ENCODE assay signal across 24 cellular contexts in genomic region chr3:136270179-136270578, GRCh38. TPM values are rescaled to one million over a fixed set of nuclear protein-coding genes. Genes with fewer than 3 reads are reported as not detected.
DNase-seq lines count a peak whose midpoint lies in the region; ATAC-seq and TF ChIP-seq lines count a peak whose summit lies in the region.
"Had no signal": no experiment of that assay in that cellular context is flagged by ENCODE, and none has a peak within 500 bp of the region (broad histone marks: within the 10 kb centered on the region; RNA-seq: fewer than 3 reads in every experiment).

No MANE protein-coding gene starts in this region.

- no peak overlapping the region for H3K4me3 ChIP-seq in CD8-positive, alpha-beta memory T cell (ENCODE audit: low read length)
- H3K4me3 ChIP-seq: pancreas had no signal

- H3K36me3 Mint-ChIP-seq in CD8-positive, alpha-beta memory T cell, result peaks cover 23 to 52% (median 28%) of the 10 kb centered on the region in 3 donors

- in situ Hi-C loops in GM13976 (cut with MboI; ENCODE audit: low sequenced_read_pairs, unreplicated experiment), result no loop called here

- H3K4me1 ChIP-seq in CD8-positive, alpha-beta memory T cell (ENCODE audit: insufficient read depth, low read length), result no peaks in the 10 kb centered on the region
- H3K4me1 ChIP-seq: pancreas had no signal

- ATAC-seq in GM18868 (IDR thresholded peaks at IDR 0.05; ENCODE audit: unreplicated experiment), result peak; percentile 39
- ATAC-seq in GM21723 (IDR thresholded peaks at IDR 0.05; ENCODE audit: unreplicated experiment), result peak; percentile 75
- peak; percentile 69 for ATAC-seq in HG03520 (IDR thresholded peaks at IDR 0.05; ENCODE audit: unreplicated experiment)
- ATAC-seq: CD8-positive, alpha-beta T cell; foreskin keratinocyte; naive thymus-derived CD8-positive, alpha-beta T cell; pancreas had no signal

- H3K36me3 ChIP-seq in CD8-positive, alpha-beta memory T cell (ENCODE audit: insufficient read depth, low read length), result no peaks in the 10 kb centered on the region
- H3K36me3 ChIP-seq: pancreas had no signal

- no peaks in the 10 kb centered on the region for H3K27me3 ChIP-seq in CD8-positive, alpha-beta memory T cell (ENCODE audit: insufficient read depth, low read length, poor library complexity, severe bottlenecking)
- H3K27me3 ChIP-seq: foreskin keratinocyte, pancreas had no signal

- H3K27ac ChIP-seq in CD8-positive, alpha-beta memory T cell (ENCODE audit: low read depth, low read length), result no peak overlapping the region
- H3K27ac ChIP-seq: epithelial cell of prostate, foreskin keratinocyte, HL-60, pancreas had no signal

- CTCF ChIA-PET in CD8-positive, alpha-beta memory T cell (lab: Charles Lee), result no interaction called here

- no peak for TF ChIP-seq CTCF in GM13976 (IDR thresholded peaks at IDR 0.05; ENCODE audit: borderline replicate concordance, control extremely low read depth, extremely low read depth, insufficient read depth, missing control alignments)

- no peaks in the 10 kb centered on the region for H3K27me3 Mint-ChIP-seq in CD8-positive, alpha-beta memory T cell
- H3K27me3 Mint-ChIP-seq: IgD-negative memory B cell; naive thymus-derived CD8-positive, alpha-beta T cell had no signal

- H3K27ac Mint-ChIP-seq in CD8-positive, alpha-beta memory T cell, result no peak overlapping the region
- H3K27ac Mint-ChIP-seq: CD8-positive, alpha-beta T cell had no signal

- H3K4me3 Mint-ChIP-seq in CD8-positive, alpha-beta memory T cell, result no peak overlapping the region
- H3K4me3 Mint-ChIP-seq: activated T-cell treated with anti-CD3 and anti-CD28 coated beads, Interleukin-2, amount 50 U/mL, for 4 hours; CD8-positive, alpha-beta T cell; IgD-negative memory B cell; naive thymus-derived CD8-positive, alpha-beta T cell had no signal

- DNase-seq in GM13976 (ENCODE audit: low spot score) (peak; percentile 30), SW480 (ENCODE audit: low spot score) (no peak), 8988T (no peak)
- no peak for DNase-seq in CD8-positive, alpha-beta memory T cell
- no peak for DNase-seq in stimulated activated CD4-positive, alpha-beta T cell treated with anti-CD3 and anti-CD28 coated beads, Interleukin-12 subunit alpha, Interleukin-12 subunit beta, amount 100 ng/mL, for 4 hours
- DNase-seq: activated CD4-positive, alpha-beta T cell treated with anti-CD3 and anti-CD28 coated beads, Interleukin-2, amount 50 U/mL, for 1 hour; activated T-cell treated with anti-CD3 and anti-CD28 coated beads, Interleukin-2, amount 50 U/mL, for 4 hours; CD8-positive, alpha-beta T cell; DND-41; foreskin keratinocyte; kidney glomerular epithelial cell; mesenchymal stem cell; MM.1S; naive thymus-derived CD8-positive, alpha-beta T cell; NCI-H1694 treated with DMSO at 0.1 percent for 48 hours; NCI-H446; pancreas; RPMI8226 had no signal

- no peaks in the 10 kb centered on the region for H3K9me3 ChIP-seq in CD8-positive, alpha-beta memory T cell (ENCODE audit: low read length)
- H3K9me3 ChIP-seq: pancreas had no signal

- POLR2A ChIA-PET in CD8-positive, alpha-beta memory T cell (lab: Charles Lee), result no interaction called here

- peaks cover 34 to 41% (median 38%) of the 10 kb centered on the region in 3 donors for H3K4me1 Mint-ChIP-seq in CD8-positive, alpha-beta memory T cell

- H3K9me3 Mint-ChIP-seq in CD8-positive, alpha-beta memory T cell, result no peaks in the 10 kb centered on the region
- H3K9me3 Mint-ChIP-seq: activated T-cell treated with anti-CD3 and anti-CD28 coated beads, Interleukin-2, amount 50 U/mL, for 4 hours; IgD-negative memory B cell had no signal

RNA-seq across cellular contexts. Expression of gene PCCB, which starts 20.0 kb away (rescaled TPM):
- total RNA-seq in CD8-positive, alpha-beta memory T cell, result 10 to 100 TPM; 40.6 to 41.7 TPM
- 33.0 TPM for polyA plus RNA-seq in CD8-positive, alpha-beta memory T cell
